ENCODE assay signal across 8 cellular contexts in genomic region chr10:70146489-70147488, GRCh38. TPM values are rescaled to one million over a fixed set of nuclear protein-coding genes. Genes with fewer than 3 reads are reported as not detected.
DNase-seq lines count a peak whose midpoint lies in the region; ATAC-seq and TF ChIP-seq lines count a peak whose summit lies in the region.

Gene TYSND1 (minus strand): TSS chr10:70146700. CDS start chr10:70146586, 114 bp downstream.

- DNase-seq in GM12864 (ENCODE audit: low read depth) (peak; percentile 94), NCI-H1092 treated with DMSO at 0.1 percent for 48 hours (lab: John Stamatoyannopoulos, UW) (peak; percentile 95), SKM-1 (lab: John Stamatoyannopoulos, UW; ENCODE audit: unreplicated experiment) (peak; percentile 92), glomerular visceral epithelial cell (ENCODE audit: extremely low spot score) (peak; percentile 99), omental fat pad (ENCODE audit: low spot score) (peak; percentile 92), testis (peak; percentile 99)
- peak; percentile 91 to 96 for DNase-seq in activated naive CD4-positive, alpha-beta T cell treated with anti-CD3 and anti-CD28 coated beads, Interleukin-2, amount 50 U/mL, for 72 hours (ENCODE audit: low spot score in 2 of 2)

- intact Hi-C loops in testis (cut with DNase I; ENCODE audit: low total_unique reads), result no loop called here

- no peaks in the 10 kb centered on the region for H3K36me3 ChIP-seq in testis (ENCODE audit: low read depth, missing control alignments)

- H3K27me3 ChIP-seq in testis, result no peaks in the 10 kb centered on the region

- H3K27ac Mint-ChIP-seq in activated naive CD4-positive, alpha-beta T cell treated with anti-CD3 and anti-CD28 coated beads, Interleukin-2, amount 50 U/mL, for 72 hours, result peak within 1 kb of the TSS; percentile 92 to 95

- peaks cover 0 to 6% of the 10 kb centered on the region in 2 donors for H3K36me3 Mint-ChIP-seq in activated naive CD4-positive, alpha-beta T cell treated with anti-CD3 and anti-CD28 coated beads, Interleukin-2, amount 50 U/mL, for 72 hours

- H3K4me1 ChIP-seq in testis, result peaks cover 16% of the 10 kb centered on the region

- ATAC-seq in HG02623 (IDR thresholded peaks at IDR 0.05; ENCODE audit: unreplicated experiment), result peak; percentile 92
- ATAC-seq in activated naive CD4-positive, alpha-beta T cell treated with anti-CD3 and anti-CD28 coated beads, Interleukin-2, amount 50 U/mL, for 72 hours, result peak; percentile 88 to 91
- ATAC-seq in omental fat pad (ENCODE audit: low FRiP score), result peak; percentile 95

- H3K4me3 ChIP-seq in GM12864 (ENCODE audit: low read depth, low read length), result peak within 1 kb of the TSS; percentile 85
- peak within 1 kb of the TSS; percentile 75 to 79 for H3K4me3 ChIP-seq in testis

- H3K9me3 Mint-ChIP-seq in activated naive CD4-positive, alpha-beta T cell treated with anti-CD3 and anti-CD28 coated beads, Interleukin-2, amount 50 U/mL, for 72 hours, result no peaks in the 10 kb centered on the region

- H3K27ac ChIP-seq in testis, result peak within 1 kb of the TSS; percentile 87 to 95

- peak; percentile 76 for TF ChIP-seq POLR2A in testis (IDR thresholded peaks at IDR 0.05)

- TF ChIP-seq CTCF in GM12864 (IDR thresholded peaks at IDR 0.05; ENCODE audit: low read depth, low read length, missing control alignments) (peak; percentile 92), omental fat pad (IDR thresholded peaks at IDR 0.05) (peak in 1 of 3 donors; percentile 6), testis (IDR thresholded peaks at IDR 0.05) (peak; percentile 30 to 78 (median 43))

- WGBS in testis, 2 donors, result 0 to 1% methylated on average over 28 to 40 of the region's 40 CpGs

- H3K9me3 ChIP-seq in testis, result no peaks in the 10 kb centered on the region

RNA-seq across cellular contexts. Expression of gene TYSND1, which starts in this region (rescaled TPM):
- total RNA-seq in activated naive CD4-positive, alpha-beta T cell treated with anti-CD3 and anti-CD28 coated beads, Interleukin-2, amount 50 U/mL, for 72 hours, result 10 to 100 TPM in 1 of 2 donors, 1 to 10 TPM in 1; 6.4 to 15.4 TPM
- total RNA-seq in omental fat pad (10 to 100 TPM; 10.7 to 20.3 (median 13.7) TPM), testis (10 to 100 TPM; 33.8 to 45.4 TPM)
- 66.8 TPM for polyA plus RNA-seq in testis (ENCODE audit: insufficient read depth, low read depth, low replicate concordance)

Comparison
In these comparisons a context has a peak if more than half of its experiments do, and no peak if none do; other contexts are left out.
1. Peak in every context shown above with its lines: DNase-seq, ATAC-seq, H3K4me3 ChIP-seq and H3K27ac ChIP-seq.